Comparison of ENCODE assay signal across 17 cellular contexts in the genomic region with DNA sequence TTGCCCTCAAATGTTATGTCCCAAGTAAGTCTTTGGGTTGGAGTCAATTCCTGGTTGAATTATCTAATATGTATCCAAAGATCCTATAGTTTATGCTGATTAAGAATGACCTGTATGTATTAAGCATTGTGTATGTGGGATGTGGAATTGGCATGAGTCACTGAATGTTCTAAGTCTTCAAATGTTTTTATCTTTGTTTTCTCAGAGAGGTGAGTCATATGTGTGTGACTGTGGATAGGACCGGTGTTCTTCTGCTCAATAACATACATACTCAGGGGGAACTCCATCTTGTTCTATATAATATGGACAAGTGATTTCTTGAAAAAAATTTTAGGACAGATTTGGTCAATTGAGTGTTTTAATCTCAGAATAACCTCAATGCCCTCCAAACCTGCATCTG. TPM values are rescaled to one million over a fixed set of nuclear protein-coding genes. Genes with fewer than 3 reads are reported as not detected.
A peak's percentile ranks its signal among the peaks of the same experiment; 100 is the strongest.
DNase-seq lines count a peak whose midpoint lies in the region; ATAC-seq and TF ChIP-seq lines count a peak whose summit lies in the region.
"Had no signal": no experiment of that assay in that cellular context is flagged by ENCODE, and none has a peak within 500 bp of the region (broad histone marks: within the 10 kb centered on the region; RNA-seq: fewer than 3 reads in every experiment).

No MANE protein-coding gene starts in this region.

- TF ChIP-seq CTCF in PC-3 (conservative IDR thresholded peaks at IDR 0.05; ENCODE audit: low read depth, low read length) (no peak), H9 (conservative IDR thresholded peaks at IDR 0.05) (no peak)

- H3K27me3 Mint-ChIP-seq in activated CD8-positive, alpha-beta T cell treated with anti-CD3 and anti-CD28 coated beads, Interleukin-2, amount 10 ng/mL, durations not matched to agents 7 days and 5 days (ENCODE audit: low read depth): no peaks in the 10 kb centered on the region
- H3K27me3 Mint-ChIP-seq in H9 (ENCODE audit: low read depth): no peaks in the 10 kb centered on the region
- H3K27me3 Mint-ChIP-seq: CD4-positive, CD25-positive, alpha-beta regulatory T cell had no signal

- ATAC-seq in PC-3 (peak; percentile 99), HG03108 (IDR thresholded peaks at IDR 0.05; ENCODE audit: unreplicated experiment) (no peak)
- no peak for ATAC-seq in activated CD8-positive, alpha-beta T cell treated with anti-CD3 and anti-CD28 coated beads, Interleukin-2, amount 10 ng/mL, durations not matched to agents 7 days and 5 days
- ATAC-seq: lower lobe of right lung; stimulated activated effector memory CD8-positive, alpha-beta T cell treated with anti-CD3 and anti-CD28 coated beads, Interleukin-12 subunit alpha, Interleukin-12 subunit beta, amount 100 ng/mL, for 72 hours had no signal

- no peak overlapping the region for H2BK120ac ChIP-seq in H9 (ENCODE audit: low read depth, low read length, poor library complexity, severe bottlenecking)

- peaks cover 5% of the 10 kb centered on the region for H3K9me3 Mint-ChIP-seq in activated CD8-positive, alpha-beta T cell treated with anti-CD3 and anti-CD28 coated beads, Interleukin-2, amount 10 ng/mL, durations not matched to agents 7 days and 5 days (ENCODE audit: insufficient read depth)
- no peaks in the 10 kb centered on the region for H3K9me3 Mint-ChIP-seq in H9

- H3K23ac ChIP-seq in H9 (ENCODE audit: insufficient read length, low read depth, low read length): no peak overlapping the region

- H4K20me1 ChIP-seq in PC-3 (ENCODE audit: low read length) (no peaks in the 10 kb centered on the region), H9 (ENCODE audit: control insufficient read depth, insufficient read depth, insufficient read length) (no peaks in the 10 kb centered on the region)

- POLR2A ChIA-PET in PC-3 (lab: Charles Lee; ENCODE audit: unreplicated experiment): no interaction called here
- POLR2A ChIA-PET in activated CD8-positive, alpha-beta T cell treated with anti-CD3 and anti-CD28 coated beads, Interleukin-2, amount 10 ng/mL, durations not matched to agents 7 days and 5 days (lab: Charles Lee): no interaction called here

- H2BK15ac ChIP-seq in H9 (ENCODE audit: low read depth, low read length): no peak overlapping the region

- H2AK5ac ChIP-seq in H9 (ENCODE audit: insufficient read length, low read length): no peak overlapping the region

- no peak overlapping the region for H3K4me3 Mint-ChIP-seq in activated CD8-positive, alpha-beta T cell treated with anti-CD3 and anti-CD28 coated beads, Interleukin-2, amount 10 ng/mL, durations not matched to agents 7 days and 5 days
- H3K4me3 Mint-ChIP-seq in H9: no peak overlapping the region
- H3K4me3 Mint-ChIP-seq: CD4-positive, CD25-positive, alpha-beta regulatory T cell; stimulated activated effector memory CD8-positive, alpha-beta T cell treated with anti-CD3 and anti-CD28 coated beads, Interleukin-12 subunit alpha, Interleukin-12 subunit beta, amount 100 ng/mL, for 72 hours had no signal

- H3K56ac ChIP-seq in H9 (ENCODE audit: insufficient read length, low read depth, low read length): no peak overlapping the region

- H3K14ac ChIP-seq in H9 (ENCODE audit: insufficient read depth, low read length): no peak overlapping the region

- CTCF ChIA-PET in PC-3 (lab: Charles Lee): no interaction called here
- CTCF ChIA-PET in activated CD8-positive, alpha-beta T cell treated with anti-CD3 and anti-CD28 coated beads, Interleukin-2, amount 10 ng/mL, durations not matched to agents 7 days and 5 days (lab: Charles Lee): no interaction called here

- H3K4me1 ChIP-seq in PC-3 (ENCODE audit: insufficient read depth, low read length) (0 out of 2 replicates have a peak, but pooled peaks cover under 1% of the 10 kb centered on the region), mucosa of stomach (ENCODE audit: control insufficient read depth, insufficient read depth, low read length) (peaks cover 8% of the 10 kb centered on the region), H9 (ENCODE audit: insufficient read depth, low read length) (no peaks in the 10 kb centered on the region)
- H3K4me1 ChIP-seq: lower lobe of right lung had no signal

- H3K79me1 ChIP-seq in H9 (ENCODE audit: insufficient read depth, low read depth, low read length, poor library complexity, severe bottlenecking): no peaks in the 10 kb centered on the region

- H3F3A ChIP-seq in PC-3 (ENCODE audit: low read length, unreplicated experiment): no peaks in the 10 kb centered on the region

- H3K9me3 ChIP-seq in PC-3 (ENCODE audit: low read length) (no peaks in the 10 kb centered on the region), mucosa of stomach (ENCODE audit: control insufficient read depth, low read length) (no peaks in the 10 kb centered on the region), H9 (ENCODE audit: control insufficient read depth, low read depth, low read length) (no peaks in the 10 kb centered on the region)
- H3K9me3 ChIP-seq: lower lobe of right lung had no signal

- H3K18ac ChIP-seq in H9 (ENCODE audit: insufficient read length, low read depth, low read length): no peak overlapping the region

- no CpG with 5 or more reads among the region's 1 CpG for WGBS in H9 (ENCODE audit: extremely low coverage, insufficient read length, low lambda C conversion rate)

- H2BK12ac ChIP-seq in H9 (ENCODE audit: insufficient read length, low read depth, low read length): no peak overlapping the region

- H3K27me3 ChIP-seq in PC-3 (ENCODE audit: low read length) (peaks cover 17% of the 10 kb centered on the region), mucosa of stomach (ENCODE audit: control insufficient read depth, insufficient read depth, low read length) (no peaks in the 10 kb centered on the region), H9 (ENCODE audit: insufficient read depth, low read length) (no peaks in the 10 kb centered on the region)
- H3K27me3 ChIP-seq: neutrophil had no signal

- no peaks in the 10 kb centered on the region for H3K36me3 Mint-ChIP-seq in activated CD8-positive, alpha-beta T cell treated with anti-CD3 and anti-CD28 coated beads, Interleukin-2, amount 10 ng/mL, durations not matched to agents 7 days and 5 days (ENCODE audit: low read depth)
- H3K36me3 Mint-ChIP-seq in H9 (ENCODE audit: insufficient read depth in 1 of 3, low read depth in 3 of 3): no peaks in the 10 kb centered on the region
- H3K36me3 Mint-ChIP-seq: CD4-positive, CD25-positive, alpha-beta regulatory T cell; stimulated activated effector memory CD8-positive, alpha-beta T cell treated with anti-CD3 and anti-CD28 coated beads, Interleukin-12 subunit alpha, Interleukin-12 subunit beta, amount 100 ng/mL, for 72 hours had no signal

- H4K91ac ChIP-seq in H9 (ENCODE audit: insufficient read length, low read depth, low read length): no peak overlapping the region

- H3K27ac ChIP-seq in PC-3 (ENCODE audit: low read length) (no peak overlapping the region), epithelial cell of prostate (no peak overlapping the region), H9 (ENCODE audit: insufficient read length, low read depth, low read length) (no peak overlapping the region)
- H3K27ac ChIP-seq: lower lobe of right lung, neutrophil, SK-N-MC had no signal

- intact Hi-C loops in PC-3 (cut with micrococcal nuclease): no loop called here

- H2BK20ac ChIP-seq in H9 (ENCODE audit: low read depth, low read length, poor library complexity, severe bottlenecking): no peak overlapping the region

- H2AFZ ChIP-seq in PC-3 (ENCODE audit: low read length) (no peak overlapping the region), H9 (ENCODE audit: low read length) (no peak overlapping the region)

- BruUV-seq in PC-3 (replicated peaks; lab: Mats Ljungman, UMichigan): no TSS peak

- H3K9me2 ChIP-seq in PC-3 (replicated peaks; ENCODE audit: low read length): no peaks in the 10 kb centered on the region

- no peak overlapping the region for H3K27ac Mint-ChIP-seq in activated CD8-positive, alpha-beta T cell treated with anti-CD3 and anti-CD28 coated beads, Interleukin-2, amount 10 ng/mL, durations not matched to agents 7 days and 5 days
- H3K27ac Mint-ChIP-seq in H9: no peak overlapping the region
- H3K27ac Mint-ChIP-seq: stimulated activated effector memory CD8-positive, alpha-beta T cell treated with anti-CD3 and anti-CD28 coated beads, Interleukin-12 subunit alpha, Interleukin-12 subunit beta, amount 100 ng/mL, for 72 hours had no signal

- H4K8ac ChIP-seq in H9 (replicated peaks; ENCODE audit: insufficient read length, low read depth, low read length): no peak overlapping the region

- no peak overlapping the region for H3K4ac ChIP-seq in H9 (ENCODE audit: low read depth, low read length)

- H3K4me2 ChIP-seq in PC-3 (ENCODE audit: low read length) (no peak overlapping the region), H9 (ENCODE audit: insufficient read depth, insufficient read length, low read length) (no peak overlapping the region)

- no peaks in the 10 kb centered on the region for H3K36me3 ChIP-seq in PC-3 (ENCODE audit: low read depth, low read length)
- H3K36me3 ChIP-seq in mucosa of stomach (ENCODE audit: control insufficient read depth, insufficient read depth, low read length): no peaks in the 10 kb centered on the region
- H3K36me3 ChIP-seq: lower lobe of right lung, neutrophil had no signal

- H3K23me2 ChIP-seq in H9 (ENCODE audit: insufficient read length, low read depth, low read length, poor library complexity, severe bottlenecking): no peaks in the 10 kb centered on the region

- H3K4me1 Mint-ChIP-seq in activated CD8-positive, alpha-beta T cell treated with anti-CD3 and anti-CD28 coated beads, Interleukin-2, amount 10 ng/mL, durations not matched to agents 7 days and 5 days (ENCODE audit: low read depth): no peaks in the 10 kb centered on the region
- H3K4me1 Mint-ChIP-seq in H9: peaks cover 2% of the 10 kb centered on the region in 2 experiments; a peak in 2 of 4 replicates
- H3K4me1 Mint-ChIP-seq: CD4-positive, CD25-positive, alpha-beta regulatory T cell; stimulated activated effector memory CD8-positive, alpha-beta T cell treated with anti-CD3 and anti-CD28 coated beads, Interleukin-12 subunit alpha, Interleukin-12 subunit beta, amount 100 ng/mL, for 72 hours had no signal

- no peak overlapping the region for H4K5ac ChIP-seq in H9 (ENCODE audit: insufficient read length, low read depth, low read length)

- peak; percentile 76 for DNase-seq in DMS53 treated with DMSO at 0.1 percent for 48 hours (lab: John Stamatoyannopoulos, UW; ENCODE audit: unreplicated experiment)
- peak; percentile 87 for DNase-seq in PC-3
- DNase-seq in epithelial cell of prostate (ENCODE audit: low read depth, low spot score): peak; percentile 75
- DNase-seq in activated CD8-positive, alpha-beta T cell treated with anti-CD3 and anti-CD28 coated beads, Interleukin-2, amount 10 ng/mL, durations not matched to agents 7 days and 5 days: no peak
- no peak for DNase-seq in H9
- no peak for DNase-seq in activated gamma-delta T cell treated with Interleukin-2 at 50 U/mL for 16 hours
- DNase-seq: activated T-cell treated with anti-CD3 and anti-CD28 coated beads, Interleukin-2, amount 50 U/mL, for 48 hours; caudate nucleus; CD4-positive, CD25-positive, alpha-beta regulatory T cell; lower lobe of right lung; NCI-H1694; NCI-H82 had no signal

- H3T11ph ChIP-seq in H9 (ENCODE audit: low read length): no peak overlapping the region

- H3K9ac ChIP-seq in PC-3 (ENCODE audit: low read length) (no peak overlapping the region), mucosa of stomach (ENCODE audit: low read length) (no peak overlapping the region), H9 (ENCODE audit: extremely low read depth, insufficient read length, low read length) (no peak overlapping the region)

- H3K79me2 ChIP-seq in PC-3 (ENCODE audit: low read length) (no peaks in the 10 kb centered on the region), H9 (ENCODE audit: insufficient read depth, low read length) (no peaks in the 10 kb centered on the region)

- no peak overlapping the region for H3K4me3 ChIP-seq in PC-3 (ENCODE audit: low read length)
- H3K4me3 ChIP-seq in mucosa of stomach (ENCODE audit: low read length): peak overlapping the region; percentile 1
- H3K4me3 ChIP-seq: lower lobe of right lung, SK-N-MC had no signal

- H2BK5ac ChIP-seq in H9 (ENCODE audit: insufficient read length, low read length): no peak overlapping the region

RNA-seq across cellular contexts. Expression of a gene that starts 57.9 kb away (rescaled TPM):
- total RNA-seq in PC-3 (2014; rRNA removed) (1.6 and 6.8 TPM in 2 replicates), H9 (2021) (0.81 and 3.0 TPM in 2 replicates)
- not detected for total RNA-seq in activated CD8-positive, alpha-beta T cell treated with anti-CD3 and anti-CD28 coated beads, Interleukin-2, amount 10 ng/mL, durations not matched to agents 7 days and 5 days
- total RNA-seq: CD4-positive, CD25-positive, alpha-beta regulatory T cell had no signal

Comparison
In these comparisons a context has a peak if more than half of its experiments do, and no peak if none do; other contexts are left out.
1. DNase-seq: peak in DMS53 treated with DMSO at 0.1 percent for 48 hours (single experiment), PC-3 (single experiment) and epithelial cell of prostate (single experiment); none in activated CD8-positive, alpha-beta T cell treated with anti-CD3 and anti-CD28 coated beads, Interleukin-2, amount 10 ng/mL, durations not matched to agents 7 days and 5 days (single experiment), H9 (single experiment) and activated gamma-delta T cell treated with Interleukin-2 at 50 U/mL for 16 hours (single experiment).